In the genomic region with DNA sequence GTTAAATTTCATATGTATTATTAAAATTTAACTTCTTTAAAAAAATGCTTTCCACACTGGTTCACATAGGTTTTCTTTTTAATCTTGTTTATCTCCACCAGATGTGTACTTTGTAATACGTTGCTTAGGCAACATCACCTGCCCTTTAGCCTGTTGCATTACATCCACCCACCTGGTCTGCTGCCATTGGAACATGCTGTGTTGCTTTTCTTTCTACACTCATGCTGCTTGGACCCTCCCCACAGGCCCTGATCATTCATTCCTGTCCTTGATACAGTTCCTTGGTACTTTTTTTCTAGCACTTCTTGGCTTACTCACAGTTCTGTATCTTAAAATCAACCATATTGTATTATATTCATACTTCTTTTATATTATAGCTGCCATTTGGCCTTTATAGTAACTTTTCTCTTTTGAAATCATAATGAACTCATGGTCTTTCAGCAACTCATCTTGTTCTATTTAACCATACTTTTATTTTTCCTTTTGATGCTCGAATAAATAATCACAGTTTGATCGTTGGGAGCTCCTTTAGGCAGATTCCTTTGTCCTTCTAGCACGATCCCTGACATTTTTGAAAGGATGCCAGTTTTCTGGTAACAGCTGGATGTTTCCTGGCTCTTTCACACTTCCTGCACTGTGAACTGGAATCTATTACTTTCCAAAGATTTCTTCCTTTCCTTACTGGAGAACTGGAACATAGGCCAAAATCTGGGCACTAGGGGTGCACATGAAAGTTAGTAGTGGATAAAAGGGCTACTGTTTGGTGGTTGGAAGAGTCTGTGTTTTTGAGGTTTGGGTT, we compare ENCODE assay signal across 11 cellular contexts.
DNase-seq lines count a peak whose midpoint lies in the region; ATAC-seq, FAIRE-seq and TF ChIP-seq lines count a peak whose summit lies in the region.
"Had no signal": no experiment of that assay in that cellular context is flagged by ENCODE, and none has a peak within 500 bp of the region (broad histone marks: within the 10 kb centered on the region; RNA-seq: fewer than 3 reads in every experiment).

No MANE protein-coding gene starts in this region.

- FAIRE-seq in HTR-8/SVneo (lab: Jason Lieb, UNC), result no peak

- H3K27me3 Mint-ChIP-seq in MCF 10A (ENCODE audit: insufficient read depth, unreplicated experiment) (no peaks in the 10 kb centered on the region), glutamatergic neuron (ENCODE audit: unreplicated experiment) (no peaks in the 10 kb centered on the region)

- H3K4me3 Mint-ChIP-seq in MCF 10A (ENCODE audit: unreplicated experiment) (peak overlapping the region; percentile 40), glutamatergic neuron (ENCODE audit: unreplicated experiment) (no peak overlapping the region)

- DNase-seq in A172 (ENCODE audit: low spot score) (peak; percentile 34), MCF 10A (ENCODE audit: unreplicated experiment) (peak; percentile 48), left kidney (ENCODE audit: low read depth, low spot score) (peak; percentile 58), HTR-8/SVneo (ENCODE audit: insufficient read length, low spot score) (no peak), RWPE1 (ENCODE audit: low spot score) (no peak), NK-92 (lab: John Stamatoyannopoulos, UW; ENCODE audit: unreplicated experiment) (no peak), glutamatergic neuron (no peak)
- DNase-seq: caudate nucleus had no signal

- TF ChIP-seq CTCF in MCF 10A (IDR thresholded peaks at IDR 0.05; ENCODE audit: unreplicated experiment) (no peak), RWPE1 (conservative IDR thresholded peaks at IDR 0.05; ENCODE audit: low read depth) (no peak), glutamatergic neuron (IDR thresholded peaks at IDR 0.05; ENCODE audit: partially characterized antibody, unreplicated experiment) (no peak)

- peak; percentile 79 for ATAC-seq in HG02938 (IDR thresholded peaks at IDR 0.05; ENCODE audit: unreplicated experiment)

- no peaks in the 10 kb centered on the region for H3K9me3 Mint-ChIP-seq in MCF 10A (ENCODE audit: unreplicated experiment)
- peaks cover 2% of the 10 kb centered on the region for H3K9me3 Mint-ChIP-seq in glutamatergic neuron (ENCODE audit: unreplicated experiment)

- no peak overlapping the region for H3K27ac Mint-ChIP-seq in MCF 10A (ENCODE audit: low read depth, unreplicated experiment)
- H3K27ac Mint-ChIP-seq in glutamatergic neuron (ENCODE audit: unreplicated experiment), result no peak overlapping the region

- POLR2A ChIA-PET in MCF 10A (lab: Yijun Ruan, JAX), result interaction anchor here (0.7 to 1.2 kb wide), 7 partner anchors 12 to 603 kb away, joined by 3 to 4 read pairs (median 3); no protein-coding TSS in a partner anchor
- POLR2A ChIA-PET in RWPE1 (lab: Yijun Ruan, JAX; ENCODE audit: low non-redundant PET), result no interaction called here

- H3K36me3 Mint-ChIP-seq in MCF 10A (ENCODE audit: insufficient read depth, unreplicated experiment) (no peaks in the 10 kb centered on the region), glutamatergic neuron (ENCODE audit: unreplicated experiment) (no peaks in the 10 kb centered on the region)

- intact Hi-C loops in MCF 10A (cut with micrococcal nuclease), result no loop called here

- H3K4me1 Mint-ChIP-seq in MCF 10A (ENCODE audit: insufficient read depth, unreplicated experiment), result peaks cover 25% of the 10 kb centered on the region
- peaks cover 6% of the 10 kb centered on the region for H3K4me1 Mint-ChIP-seq in glutamatergic neuron (ENCODE audit: low read depth, unreplicated experiment)

- CTCF ChIA-PET in MCF 10A (lab: Yijun Ruan, JAX), result no interaction called here
- CTCF ChIA-PET in RWPE1 (lab: Yijun Ruan, JAX), result interaction anchor here (0.7 kb wide), 1 partner anchor 170 kb away, joined by 4 read pairs; no protein-coding TSS in a partner anchor

- H3K27ac ChIP-seq in RWPE1, result no peak overlapping the region
- H3K27ac ChIP-seq: BLaER1 treated with 17β-estradiol and CSF1 and Interleukin-3, amounts not matched to agents 10 nM and 100 nM; SJSA1 had no signal

- BruUV-seq in MCF 10A (replicated peaks; lab: Mats Ljungman, UMichigan), result no TSS peak

Comparison
In these comparisons a context has a peak if more than half of its experiments do, and no peak if none do; other contexts are left out.
1. DNase-seq: peak in A172 (single experiment), MCF 10A (single experiment) and left kidney (single experiment); none in HTR-8/SVneo (single experiment), RWPE1 (single experiment), NK-92 (single experiment) and glutamatergic neuron (single experiment).